Comparison of ENCODE assay signal across 1 cellular context in the genomic region with DNA sequence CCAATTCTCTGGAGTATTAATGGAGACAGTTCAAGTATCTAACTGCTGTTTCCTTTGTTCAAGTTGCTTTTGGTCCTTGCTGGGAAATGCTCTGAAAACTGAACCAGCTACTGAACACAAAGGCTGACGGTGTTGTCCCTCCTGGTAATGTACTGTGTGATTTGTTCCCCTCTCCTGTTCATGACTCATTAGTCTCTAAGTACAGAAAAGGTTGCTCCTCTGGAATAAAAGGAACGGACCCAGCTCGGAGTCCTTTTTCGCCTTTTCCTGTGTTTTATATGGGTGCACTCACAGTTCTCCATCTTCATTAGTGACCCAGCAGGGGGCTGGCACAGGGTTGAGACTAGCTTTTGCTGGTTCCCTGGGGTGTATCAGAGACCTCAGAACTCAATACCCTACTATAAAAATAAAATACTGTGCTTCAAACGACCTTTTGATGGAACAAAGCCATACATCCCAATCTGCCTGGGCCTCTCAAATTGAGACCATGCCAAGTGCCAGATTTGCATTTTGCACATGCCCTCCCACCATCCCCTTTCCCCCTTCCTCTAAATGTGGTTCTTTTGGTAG.
TF ChIP-seq lines count a peak whose summit lies in the region.

No MANE protein-coding gene starts in this region.

TF ChIP-seq in SK-N-SH treated with all-trans-retinoic acid at 6 μM for 48 hours, 23 proteins besides CTCF, POLR2A, EP300 and RAD21 (continued from another document):
- TF ChIP-seq TSHZ2 (CRISPR knock-in tag; IDR thresholded peaks at IDR 0.05) (no peak), SNAI2 (CRISPR knock-in tag; IDR thresholded peaks at IDR 0.05) (no peak), ISL1 (CRISPR knock-in tag; IDR thresholded peaks at IDR 0.05) (no peak), CSDC2 (CRISPR knock-in tag; IDR thresholded peaks at IDR 0.05) (no peak), ZNF565 (CRISPR knock-in tag; conservative IDR thresholded peaks at IDR 0.05; ENCODE audit: low read depth) (no peak), ESRRG (CRISPR knock-in tag; IDR thresholded peaks at IDR 0.05) (no peak), ZNF70 (CRISPR knock-in tag; IDR thresholded peaks at IDR 0.05) (no peak), ZFP30 (CRISPR knock-in tag; IDR thresholded peaks at IDR 0.05) (no peak), BACH2 (CRISPR knock-in tag; IDR thresholded peaks at IDR 0.05; ENCODE audit: borderline replicate concordance) (no peak)
- TF ChIP-seq, protein P1, sequence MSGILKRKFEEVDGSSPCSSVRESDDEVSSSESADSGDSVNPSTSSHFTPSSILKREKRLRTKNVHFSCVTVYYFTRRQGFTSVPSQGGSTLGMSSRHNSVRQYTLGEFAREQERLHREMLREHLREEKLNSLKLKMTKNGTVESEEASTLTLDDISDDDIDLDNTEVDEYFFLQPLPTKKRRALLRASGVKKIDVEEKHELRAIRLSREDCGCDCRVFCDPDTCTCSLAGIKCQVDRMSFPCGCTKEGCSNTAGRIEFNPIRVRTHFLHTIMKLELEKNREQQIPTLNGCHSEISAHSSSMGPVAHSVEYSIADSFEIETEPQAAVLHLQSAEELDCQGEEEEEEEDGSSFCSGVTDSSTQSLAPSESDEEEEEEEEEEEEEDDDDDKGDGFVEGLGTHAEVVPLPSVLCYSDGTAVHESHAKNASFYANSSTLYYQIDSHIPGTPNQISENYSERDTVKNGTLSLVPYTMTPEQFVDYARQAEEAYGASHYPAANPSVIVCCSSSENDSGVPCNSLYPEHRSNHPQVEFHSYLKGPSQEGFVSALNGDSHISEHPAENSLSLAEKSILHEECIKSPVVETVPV (CRISPR knock-in tag; IDR thresholded peaks at IDR 0.05): no peak
